ENCODE assay signal across 11 cellular contexts in the genomic region with DNA sequence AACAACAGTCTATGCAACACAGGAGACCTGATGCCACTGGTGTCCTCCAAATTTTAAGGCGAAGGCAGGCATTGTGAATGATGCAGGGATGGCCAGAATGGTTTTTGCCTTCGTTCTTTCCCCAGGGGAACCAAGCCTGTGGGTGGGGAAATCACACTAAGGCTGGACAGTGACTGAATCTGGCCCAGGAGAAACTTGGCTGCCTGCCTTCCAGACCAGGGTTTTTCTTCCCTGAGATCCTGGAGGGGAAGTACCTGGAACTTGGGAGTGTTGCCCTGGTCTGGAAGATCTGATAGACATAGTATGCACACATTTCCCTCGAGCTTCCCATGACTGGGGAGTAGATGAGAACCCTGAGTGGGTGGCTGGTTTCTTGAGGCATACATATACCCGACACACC. TPM values are rescaled to one million over a fixed set of nuclear protein-coding genes. Genes with fewer than 3 reads are reported as not detected.
DNase-seq lines count a peak whose midpoint lies in the region; ATAC-seq and TF ChIP-seq lines count a peak whose summit lies in the region.
"Had no signal": no experiment of that assay in that cellular context is flagged by ENCODE, and none has a peak within 500 bp of the region (broad histone marks: within the 10 kb centered on the region; RNA-seq: fewer than 3 reads in every experiment).

No MANE protein-coding gene starts in this region.

- TF ChIP-seq CTCF in AG09309 (IDR thresholded peaks at IDR 0.05; ENCODE audit: control insufficient read depth, insufficient read depth, low read depth, low read length, missing control alignments) (no peak), RWPE2 (IDR thresholded peaks at IDR 0.05; ENCODE audit: poor library complexity, severe bottlenecking) (no peak), fibroblast of pulmonary artery (IDR thresholded peaks at IDR 0.05; ENCODE audit: low read length, missing control alignments) (no peak), omental fat pad (IDR thresholded peaks at IDR 0.05) (no peak)

- H3K27ac ChIP-seq in RWPE2 (ENCODE audit: poor library complexity, severe bottlenecking): peak overlapping the region; percentile 70

- H3K9me3 ChIP-seq in RWPE2 (ENCODE audit: severe bottlenecking): no peaks in the 10 kb centered on the region

- peaks cover 22% of the 10 kb centered on the region; the same call in 1 of the 2 replicates for H3K36me3 ChIP-seq in RWPE2 (ENCODE audit: low read depth)

- peaks cover 6% of the 10 kb centered on the region for H3K4me1 ChIP-seq in RWPE2 (ENCODE audit: insufficient read depth, poor library complexity, severe bottlenecking)

- 0 out of 3 replicates have a peak, but pooled peaks have one; percentile 1 for ATAC-seq in RWPE2 (ENCODE audit: low read depth)
- ATAC-seq in omental fat pad (ENCODE audit: low FRiP score): peak; percentile 12
- ATAC-seq in GM19351 (IDR thresholded peaks at IDR 0.05; ENCODE audit: unreplicated experiment): no peak
- ATAC-seq: SK-N-SH treated with all-trans-retinoic acid at 6 μM for 48 hours had no signal

- H3K4me3 ChIP-seq in AG09309 (ENCODE audit: control insufficient read depth, low read depth, low read length) (peak overlapping the region; percentile 49), RWPE2 (ENCODE audit: severe bottlenecking) (peak overlapping the region; percentile 32), fibroblast of pulmonary artery (replicated peaks; ENCODE audit: low read depth, low read length) (peak overlapping the region; percentile 52)

- H3K27me3 ChIP-seq in RWPE2 (ENCODE audit: insufficient read depth, poor library complexity, severe bottlenecking): no peaks in the 10 kb centered on the region

- no peak for DNase-seq in AG09309 (ENCODE audit: low read depth)
- no peak for DNase-seq in RWPE2 (ENCODE audit: low spot score)
- DNase-seq in fibroblast of pulmonary artery (ENCODE audit: low read depth): peak; percentile 68
- DNase-seq in omental fat pad (ENCODE audit: low spot score): no peak
- no peak for DNase-seq in SKM-1 treated with dmso at 0.1 percent for 144 hours (lab: John Stamatoyannopoulos, UW; ENCODE audit: unreplicated experiment)
- no peak for DNase-seq in NCI-H446 (lab: John Stamatoyannopoulos, UW)
- DNase-seq in NCI-H69 (lab: John Stamatoyannopoulos, UW): no peak
- DNase-seq: COR-L47; stimulated activated naive B cell treated with anti-CD40 and anti-IgM and Interleukin-4, amounts not matched to agents 10 μg/mL and 1 μg/mL and 100 μg/mL, for 72 hours had no signal

RNA-seq across cellular contexts. Expression of a gene that starts 0.7 kb away (rescaled TPM):
- total RNA-seq in omental fat pad: 10 to 100 TPM; 13.3 to 49.3 (median 23.1) TPM

RNA-seq across cellular contexts. Expression of a gene that starts 4.8 kb away (rescaled TPM):
- 10 to 100 TPM; 17.2 to 53.3 (median 32.7) TPM for total RNA-seq in omental fat pad

RNA-seq across cellular contexts. Expression of a gene that starts 11.2 kb away (rescaled TPM):
- not detected for total RNA-seq in omental fat pad

RNA-seq across cellular contexts. Expression of a gene that starts 13.7 kb away (rescaled TPM):
- total RNA-seq in omental fat pad: 10 to 100 TPM; 72.9 to 88.6 (median 73.2) TPM

RNA-seq across cellular contexts. Expression of a gene that starts 22.4 kb away (rescaled TPM):
- total RNA-seq in omental fat pad: not detected
